Comparison of ENCODE assay signal across 22 cellular contexts in the genomic region with DNA sequence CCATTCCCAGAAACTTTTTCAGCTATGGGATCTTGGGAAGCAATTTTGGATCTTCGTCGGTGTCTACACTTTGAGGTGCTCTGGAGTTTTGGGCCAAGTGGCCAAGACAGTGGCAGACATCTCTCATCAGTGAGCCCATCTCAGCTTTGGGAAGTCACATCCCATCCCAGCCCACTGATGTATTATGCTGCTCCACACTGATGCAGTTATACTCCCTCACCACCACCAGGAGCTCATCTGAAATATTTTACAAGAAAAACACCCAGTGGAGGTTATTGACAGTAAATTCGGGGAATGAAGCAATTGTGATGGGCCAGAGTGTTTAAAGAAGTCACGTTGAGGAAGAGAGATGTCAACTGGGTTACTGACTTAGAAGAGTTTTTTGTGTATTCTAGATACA.
DNase-seq lines count a peak whose midpoint lies in the region; ATAC-seq and TF ChIP-seq lines count a peak whose summit lies in the region.
"Had no signal": no experiment of that assay in that cellular context is flagged by ENCODE, and none has a peak within 500 bp of the region (broad histone marks: within the 10 kb centered on the region; RNA-seq: fewer than 3 reads in every experiment).

No MANE protein-coding gene starts in this region.

- H3K9ac ChIP-seq in endodermal cell (ENCODE audit: extremely low read depth, low read length, poor library complexity, severe bottlenecking), result no peak overlapping the region
- H3K9ac ChIP-seq: BLaER1 treated with 17β-estradiol and CSF1 and Interleukin-3, amounts not matched to agents 10 nM and 100 nM had no signal

- H3K27me3 Mint-ChIP-seq in endodermal cell (ENCODE audit: insufficient read depth) (no peaks in the 10 kb centered on the region), glutamatergic neuron (ENCODE audit: unreplicated experiment) (no peaks in the 10 kb centered on the region)
- H3K27me3 Mint-ChIP-seq: CD4-positive, alpha-beta T cell had no signal

- peaks cover 16% of the 10 kb centered on the region for H3K4me1 Mint-ChIP-seq in endodermal cell
- H3K4me1 Mint-ChIP-seq in glutamatergic neuron (ENCODE audit: low read depth, unreplicated experiment), result no peaks in the 10 kb centered on the region
- H3K4me1 Mint-ChIP-seq: CD14-positive monocyte; CD8-positive, alpha-beta memory T cell had no signal

- peaks cover 33% of the 10 kb centered on the region for H3K36me3 ChIP-seq in endodermal cell (ENCODE audit: control insufficient read depth, insufficient read depth, low read length)
- H3K36me3 ChIP-seq: BE2C, HAP-1 had no signal

- DNase-seq in NCI-H146 (lab: John Stamatoyannopoulos, UW) (peak; percentile 14), NCI-H146 treated with DMSO at 0.1 percent for 48 hours (lab: John Stamatoyannopoulos, UW; ENCODE audit: unreplicated experiment) (no peak), endodermal cell (no peak), glutamatergic neuron (no peak), GM03348 (ENCODE audit: low spot score) (no peak), Right ventricle myocardium superior (no peak)
- DNase-seq in stimulated activated CD4-positive, alpha-beta T cell treated with anti-CD3 and anti-CD28 coated beads, Interleukin-4, amount 100 ng/mL, for 4 hours, result no peak
- DNase-seq: AML-193; BE2C; CD4-positive, alpha-beta T cell; CD8-positive, alpha-beta memory T cell; DMS 273 treated with DMSO at 0.1 percent for 48 hours; DMS79; EL; GDM1; GOT3; HFFc6 had no signal

- intact Hi-C loops in Right ventricle myocardium superior (cut with DNase I), result no loop called here

- no peak overlapping the region for H3K27ac Mint-ChIP-seq in endodermal cell
- H3K27ac Mint-ChIP-seq in glutamatergic neuron (ENCODE audit: unreplicated experiment), result no peak overlapping the region
- H3K27ac Mint-ChIP-seq: CD14-positive monocyte; CD4-positive, alpha-beta T cell; HFFc6 had no signal

- H3K4me1 ChIP-seq in endodermal cell (ENCODE audit: control insufficient read depth, insufficient read depth, low read length), result no peaks in the 10 kb centered on the region
- H3K4me1 ChIP-seq: BE2C; BLaER1 treated with 17β-estradiol and CSF1 and Interleukin-3, amounts not matched to agents 10 nM and 100 nM had no signal

- no peaks in the 10 kb centered on the region for H3K27me3 ChIP-seq in endodermal cell (ENCODE audit: control insufficient read depth, insufficient read depth, low read length, poor library complexity, severe bottlenecking)
- H3K27me3 ChIP-seq: BE2C; BLaER1 treated with 17β-estradiol and CSF1 and Interleukin-3, amounts not matched to agents 10 nM and 100 nM had no signal

- peaks cover 14% of the 10 kb centered on the region for H3K36me3 Mint-ChIP-seq in endodermal cell (ENCODE audit: low read depth)
- no peaks in the 10 kb centered on the region for H3K36me3 Mint-ChIP-seq in glutamatergic neuron (ENCODE audit: unreplicated experiment)

- 94 to 97% methylated on average over 4 of the region's 4 CpGs for WGBS in endodermal cell (ENCODE audit: insufficient coverage in 1 of 2, insufficient read length in 1 of 2), 2 experiments

- H3K9me3 Mint-ChIP-seq in endodermal cell (no peaks in the 10 kb centered on the region), glutamatergic neuron (ENCODE audit: unreplicated experiment) (peaks cover 6% of the 10 kb centered on the region)
- H3K9me3 Mint-ChIP-seq: CD14-positive monocyte; CD4-positive, alpha-beta T cell; CD8-positive, alpha-beta memory T cell; HFFc6 had no signal

- no peak overlapping the region for H3K4me3 ChIP-seq in endodermal cell (ENCODE audit: low read length)
- H3K4me3 ChIP-seq: BLaER1 treated with 17β-estradiol and CSF1 and Interleukin-3, amounts not matched to agents 10 nM and 100 nM; HAP-1 had no signal

- H3K4me3 Mint-ChIP-seq in endodermal cell (no peak overlapping the region), glutamatergic neuron (ENCODE audit: unreplicated experiment) (no peak overlapping the region)
- H3K4me3 Mint-ChIP-seq: CD14-positive monocyte; CD4-positive, alpha-beta T cell; CD8-positive, alpha-beta memory T cell; HFFc6 had no signal

- H3K9me3 ChIP-seq in endodermal cell (ENCODE audit: control insufficient read depth, low read length), result no peaks in the 10 kb centered on the region
- H3K9me3 ChIP-seq: BE2C; BLaER1 treated with 17β-estradiol and CSF1 and Interleukin-3, amounts not matched to agents 10 nM and 100 nM; HAP-1 had no signal

- ATAC-seq in Right ventricle myocardium superior (ENCODE audit: poor library complexity), result no peak
- ATAC-seq in HG03342 (IDR thresholded peaks at IDR 0.05; ENCODE audit: unreplicated experiment), result no peak

- H3K27ac ChIP-seq in endodermal cell (ENCODE audit: low read depth, low read length), result no peak overlapping the region
- H3K27ac ChIP-seq: 22Rv1; BLaER1 treated with 17β-estradiol and CSF1 and Interleukin-3, amounts not matched to agents 10 nM and 100 nM had no signal

- TF ChIP-seq CTCF in endodermal cell (conservative IDR thresholded peaks at IDR 0.05), result peak; percentile 51
- TF ChIP-seq CTCF in glutamatergic neuron (IDR thresholded peaks at IDR 0.05; ENCODE audit: partially characterized antibody, unreplicated experiment), result peak; percentile 33
